1 cellular context compared by ENCODE assay signal in genomic region chr16:84557504-84557903, GRCh38.
TF ChIP-seq lines count a peak whose summit lies in the region.

No MANE protein-coding gene starts in this region.

TF ChIP-seq in H1, 55 proteins besides CTCF, POLR2A, EP300 and RAD21 (continued from another document):
- TF ChIP-seq E2F6 (IDR thresholded peaks at IDR 0.05) (no peak), CBX8 (IDR thresholded peaks at IDR 0.05; ENCODE audit: borderline replicate concordance, low read depth, low read length) (no peak), JUND (IDR thresholded peaks at IDR 0.05; ENCODE audit: low read length) (no peak), RFX5 (IDR thresholded peaks at IDR 0.05; ENCODE audit: borderline replicate concordance, low read depth, low read length) (no peak), GABPA (IDR thresholded peaks at IDR 0.05; ENCODE audit: borderline replicate concordance, insufficient read depth, low read length) (no peak), SAP30 (IDR thresholded peaks at IDR 0.05; ENCODE audit: insufficient read depth, insufficient replicate concordance, low read length) (no peak), SP4 (IDR thresholded peaks at IDR 0.05; ENCODE audit: low read length) (no peak), POLR2AphosphoS5 (IDR thresholded peaks at IDR 0.05; ENCODE audit: low read depth, low read length) (no peak), PHF8 (conservative IDR thresholded peaks at IDR 0.05; ENCODE audit: low read depth, low read length) (no peak)
